Comparison of ENCODE assay signal across 10 cellular contexts in genomic region chr14:21107360-21107781, GRCh38. TPM values are rescaled to one million over a fixed set of nuclear protein-coding genes. Genes with fewer than 3 reads are reported as not detected.
DNase-seq lines count a peak whose midpoint lies in the region; ATAC-seq, FAIRE-seq and TF ChIP-seq lines count a peak whose summit lies in the region.
"Had no signal": no experiment of that assay in that cellular context is flagged by ENCODE, and none has a peak within 500 bp of the region (broad histone marks: within the 10 kb centered on the region; RNA-seq: fewer than 3 reads in every experiment).

No MANE protein-coding gene starts in this region.

- peak; percentile 81 for FAIRE-seq in K562 (lab: Jason Lieb, UNC)

- H3K4me1 ChIP-seq in HUES64 (ENCODE audit: insufficient read depth, low read length) (peaks cover 36% of the 10 kb centered on the region), K562 (replicated peaks in 1 of 2; ENCODE audit: control insufficient read depth in 2 of 2, insufficient read depth in 2 of 2, low read length in 2 of 2) (peaks cover 36 to 50% of the 10 kb centered on the region in 2 experiments), stomach smooth muscle (ENCODE audit: control insufficient read depth, insufficient read depth, low read length) (peaks cover 28% of the 10 kb centered on the region)

- H3K4me3 ChIP-seq in HUES64 (ENCODE audit: low read length) (no peak overlapping the region), K562 (no peak overlapping the region), stomach smooth muscle (ENCODE audit: low read length in 2 of 2) (no peak overlapping the region)

- intact Hi-C loops in K562 (cut with micrococcal nuclease), result loop anchor here (2.0 kb wide), 1 partner anchor 27 kb away; no protein-coding TSS in a partner anchor

- H3K9me3 ChIP-seq in HUES64 (ENCODE audit: insufficient read depth, low read depth, low read length), result no peaks in the 10 kb centered on the region
- H3K9me3 ChIP-seq in K562 (replicated peaks; ENCODE audit: control insufficient read depth, insufficient read depth, low read depth, low read length), result no peaks in the 10 kb centered on the region
- no peaks in the 10 kb centered on the region for H3K9me3 ChIP-seq in stomach smooth muscle (ENCODE audit: control insufficient read depth in 2 of 2, low read length in 2 of 2)

- H3K4me2 ChIP-seq in K562 (ENCODE audit: insufficient read depth, low read length), result peak overlapping the region; percentile 49

- H2AFZ ChIP-seq in K562 (ENCODE audit: low read depth, low read length), result peak overlapping the region; percentile 95

- peak; percentile 39 for ATAC-seq in K562

- WGBS in HUES64, result 90% methylated on average over 3 of the region's 3 CpGs
- WGBS in K562 (ENCODE audit: insufficient coverage, low coverage, missing lambda C conversion rate), result 6% methylated on average over 3 of the region's 3 CpGs

- peak; percentile 48; the same call in 1 of the 2 replicates for TF ChIP-seq EP300 in K562 (IDR thresholded peaks at IDR 0.05; ENCODE audit: low read length)

- TF ChIP-seq CTCF in K562 (IDR thresholded peaks at IDR 0.05 in 2 of 3, conservative IDR thresholded peaks at IDR 0.05 in 1 of 3; ENCODE audit: insufficient read depth in 2 of 3, low read depth in 1 of 3, low read length in 3 of 3) (no peak), GM13977 (IDR thresholded peaks at IDR 0.05; ENCODE audit: extremely low read depth, insufficient read depth, missing control alignments) (no peak)

- H3K9ac ChIP-seq in HUES64 (ENCODE audit: low read depth, low read length) (no peak overlapping the region), K562 (ENCODE audit: insufficient read depth in 1 of 2, low read depth in 2 of 2, low read length in 2 of 2) (peak overlapping the region; percentile 29 to 87), stomach smooth muscle (ENCODE audit: low read length in 2 of 2) (no peak overlapping the region)

- H3K79me2 ChIP-seq in K562 (ENCODE audit: control insufficient read depth, insufficient read depth, low read length), result 0 out of 3 replicates have a peak, but pooled peaks cover 6% of the 10 kb centered on the region

- H3K9me1 ChIP-seq in K562 (ENCODE audit: control insufficient read depth, insufficient read depth, low read length), result no peaks in the 10 kb centered on the region

- H3K27me3 ChIP-seq in HUES64 (ENCODE audit: insufficient read depth, low read length) (no peaks in the 10 kb centered on the region), K562 (ENCODE audit: control insufficient read depth in 2 of 2, insufficient read depth in 2 of 2, low read length in 2 of 2) (no peaks in the 10 kb centered on the region), layer of hippocampus (ENCODE audit: control insufficient read depth, insufficient read depth, low read length) (no peaks in the 10 kb centered on the region), stomach smooth muscle (ENCODE audit: control insufficient read depth in 1 of 2, insufficient read depth in 2 of 2, low read length in 2 of 2) (no peaks in the 10 kb centered on the region)

- in situ Hi-C loops in K562 (cut with MboI), result no loop called here
- in situ Hi-C loops in GM13977 (cut with MboI; ENCODE audit: low pct_unique_long_range_greater_than_20kb, low sequenced_read_pairs, unreplicated experiment), result no loop called here

- no peaks in the 10 kb centered on the region for H4K20me1 ChIP-seq in K562 (replicated peaks; ENCODE audit: control insufficient read depth, insufficient read depth, low read length)

- H3K36me3 ChIP-seq in HUES64 (ENCODE audit: insufficient read depth, low read length), result no peaks in the 10 kb centered on the region
- H3K36me3 ChIP-seq in K562 (ENCODE audit: control insufficient read depth, insufficient read depth, low read length), result no peaks in the 10 kb centered on the region
- H3K36me3 ChIP-seq in stomach smooth muscle (ENCODE audit: control insufficient read depth in 2 of 2, insufficient read depth in 2 of 2, low read length in 2 of 2), result no peaks in the 10 kb centered on the region
- H3K36me3 ChIP-seq: WERI-Rb-1 had no signal

- POLR2A ChIA-PET in K562 (lab: Yijun Ruan, JAX), result interaction anchor here (0.6 kb wide), 1 partner anchor 44 kb away, joined by 3 read pairs; no protein-coding TSS in a partner anchor

- CTCF ChIA-PET in K562 (lab: Yijun Ruan, JAX; ENCODE audit: low intra/inter-chr PET ratio), result interaction anchor here (0.7 to 5.3 kb wide), 5 partner anchors 10 to 249 kb away, joined by 3 to 54 read pairs (median 4); partner anchors contain the start of gene ARHGEF40

- H3K27ac ChIP-seq in HUES64 (ENCODE audit: low read depth, low read length) (peak overlapping the region; percentile 15; the same call in 1 of the 2 replicates), K562 (ENCODE audit: extremely low read depth, low read depth, low read length) (peak overlapping the region; percentile 72), layer of hippocampus (ENCODE audit: low read depth, low read length) (peak overlapping the region; percentile 53), stomach smooth muscle (ENCODE audit: low read length) (peak overlapping the region; percentile 53), substantia nigra (ENCODE audit: low read depth, low read length, poor library complexity, severe bottlenecking) (no peak overlapping the region)

- no peak for TF ChIP-seq RAD21 in K562 (CRISPR knock-in tag; conservative IDR thresholded peaks at IDR 0.05 in 1 of 2, IDR thresholded peaks at IDR 0.05 in 1 of 2)

- BruUV-seq in K562 (replicated peaks; lab: Mats Ljungman, UMichigan), result no TSS peak

- peak; percentile 25 to 87 (median 52) for DNase-seq in K562 (ENCODE audit: extremely low read depth in 1 of 4, low spot score in 3 of 4)
- no peak for DNase-seq in cerebellar cortex (ENCODE audit: low spot score)
- DNase-seq in substantia nigra (lab: John Stamatoyannopoulos, UW), result no peak
- no peak for DNase-seq in activated CD4-positive, alpha-beta T cell treated with anti-CD3 and anti-CD28 coated beads, Interleukin-2, amount 50 U/mL, for 1 hour
- DNase-seq in GM13977 (ENCODE audit: low spot score), result no peak

- no peak for TF ChIP-seq POLR2A in K562 (conservative IDR thresholded peaks at IDR 0.05)

RNA-seq across cellular contexts. Expression of gene TMEM253, which starts 6.5 kb away (rescaled TPM):
- polyA plus RNA-seq in HUES64 (2013, experiment 1 of 2), result 1.5 TPM
- polyA plus RNA-seq in HUES64 (2013, experiment 2 of 2), result 0.63 TPM
- total RNA-seq in K562 (2011; cell fraction: chromatin; rRNA removed; ENCODE audit: low replicate concordance), result 0.25 TPM in 1 of 2 replicates, not detected in the other
- total RNA-seq in K562 (2011; cell fraction: nucleolus; rRNA removed), result 0.33 TPM in 1 of 2 replicates, not detected in the other
- total RNA-seq in K562 (2011; cell fraction: nucleoplasm; rRNA removed), result 0.29 TPM in 1 of 2 replicates, not detected in the other
- total RNA-seq in K562 (2014; rRNA removed), result 0.24 and 0.27 TPM in 2 replicates
- 0.11 and 0.13 TPM in 2 replicates for total RNA-seq in K562 (2014; rRNA removed; fragmentation: Illumina TruSeq; extraction: Trizol)
- total RNA-seq in K562 (2015; rRNA removed; fragmentation: Illumina TruSeq; extraction: Trizol), result not detected in 2 replicates
- total RNA-seq in K562 (2021), result 0.18 and 0.20 TPM in 2 replicates
- polyA plus RNA-seq in K562 (2011; rRNA removed), result 0.07 TPM in 1 of 2 replicates, not detected in the other
- polyA plus RNA-seq in K562 (2011; cell fraction: cytosol; rRNA removed), result 0.13 TPM in 1 of 2 replicates, not detected in the other
- polyA plus RNA-seq in K562 (2011; cell fraction: nucleus; rRNA removed), result 0.13 and 0.46 TPM in 2 replicates
- polyA plus RNA-seq in K562 (2012), result 0.18 and 0.29 TPM in 2 replicates
- polyA plus RNA-seq in K562 (2014; fragmentation: Illumina TruSeq; extraction: Trizol), result 0.21 and 0.45 TPM in 2 replicates
- under 1 TPM; 0.25 to 0.61 TPM for polyA plus RNA-seq in K562 (2014; fragmentation: Nextera tagmentation; extraction: Ambion mirVana)
- polyA plus RNA-seq in K562 (2014; rRNA removed), result 0.23 TPM in 1 of 2 replicates, not detected in the other
- 0.15 TPM in 1 of 2 replicates, not detected in the other for polyA minus RNA-seq in K562 (2011; rRNA and poly(A)+ RNA removed)
- polyA minus RNA-seq in K562 (2011; cell fraction: cytosol; rRNA and poly(A)+ RNA removed), result not detected in 2 replicates
- polyA minus RNA-seq in K562 (2011; cell fraction: nucleus; rRNA and poly(A)+ RNA removed), result 0.22 and 0.27 TPM in 2 replicates
- total RNA-seq: dermis microvascular lymphatic vessel endothelial cell had no signal

RNA-seq across cellular contexts. Expression of gene ZNF219, which starts 8.9 kb away (rescaled TPM):
- 83.6 TPM for polyA plus RNA-seq in HUES64 (2013, experiment 1 of 2)
- polyA plus RNA-seq in HUES64 (2013, experiment 2 of 2), result 87.7 TPM
- 10.9 and 15.3 TPM in 2 replicates for total RNA-seq in K562 (2011; cell fraction: chromatin; rRNA removed; ENCODE audit: low replicate concordance)
- total RNA-seq in K562 (2011; cell fraction: nucleolus; rRNA removed), result 9.5 TPM in 2 replicates
- 10.8 and 13.2 TPM in 2 replicates for total RNA-seq in K562 (2011; cell fraction: nucleoplasm; rRNA removed)
- total RNA-seq in K562 (2014; rRNA removed), result 3.7 and 6.4 TPM in 2 replicates
- 2.2 and 2.6 TPM in 2 replicates for total RNA-seq in K562 (2014; rRNA removed; fragmentation: Illumina TruSeq; extraction: Trizol)
- 4.1 and 4.3 TPM in 2 replicates for total RNA-seq in K562 (2015; rRNA removed; fragmentation: Illumina TruSeq; extraction: Trizol)
- 9.3 and 10.6 TPM in 2 replicates for total RNA-seq in K562 (2021)
- polyA plus RNA-seq in K562 (2011; rRNA removed), result 1.9 and 2.8 TPM in 2 replicates
- polyA plus RNA-seq in K562 (2011; cell fraction: cytosol; rRNA removed), result 2.7 and 15.0 TPM in 2 replicates
- polyA plus RNA-seq in K562 (2011; cell fraction: nucleus; rRNA removed), result 12.7 and 34.2 TPM in 2 replicates
- polyA plus RNA-seq in K562 (2012), result 5.6 and 6.2 TPM in 2 replicates
- polyA plus RNA-seq in K562 (2014; fragmentation: Illumina TruSeq; extraction: Trizol), result 2.6 and 3.1 TPM in 2 replicates
- under 1 TPM; 0.29 to 0.53 TPM for polyA plus RNA-seq in K562 (2014; fragmentation: Nextera tagmentation; extraction: Ambion mirVana)
- polyA plus RNA-seq in K562 (2014; rRNA removed), result 7.7 and 7.8 TPM in 2 replicates
- polyA minus RNA-seq in K562 (2011; rRNA and poly(A)+ RNA removed), result 2.0 and 3.0 TPM in 2 replicates
- 2.1 and 3.3 TPM in 2 replicates for polyA minus RNA-seq in K562 (2011; cell fraction: cytosol; rRNA and poly(A)+ RNA removed)
- polyA minus RNA-seq in K562 (2011; cell fraction: nucleus; rRNA and poly(A)+ RNA removed), result 5.0 and 9.7 TPM in 2 replicates

RNA-seq across cellular contexts. Expression of gene ARHGEF40, which starts 37.3 kb away (rescaled TPM):
- polyA plus RNA-seq in HUES64 (2013, experiment 1 of 2), result 43.1 TPM
- polyA plus RNA-seq in HUES64 (2013, experiment 2 of 2), result 44.1 TPM
- total RNA-seq in K562 (2011; cell fraction: chromatin; rRNA removed; ENCODE audit: low replicate concordance), result 6.3 and 19.5 TPM in 2 replicates
- 8.9 and 9.8 TPM in 2 replicates for total RNA-seq in K562 (2011; cell fraction: nucleolus; rRNA removed)
- 7.5 and 9.5 TPM in 2 replicates for total RNA-seq in K562 (2011; cell fraction: nucleoplasm; rRNA removed)
- total RNA-seq in K562 (2014; rRNA removed) (3.9 and 4.0 TPM in 2 replicates), K562 (2014; rRNA removed; fragmentation: Illumina TruSeq; extraction: Trizol) (2.3 and 2.9 TPM in 2 replicates), K562 (2015; rRNA removed; fragmentation: Illumina TruSeq; extraction: Trizol) (3.3 and 3.7 TPM in 2 replicates), K562 (2021) (4.6 and 6.3 TPM in 2 replicates)
- polyA plus RNA-seq in K562 (2011; rRNA removed) (3.8 and 4.0 TPM in 2 replicates), K562 (2014; fragmentation: Illumina TruSeq; extraction: Trizol) (4.6 and 5.0 TPM in 2 replicates), K562 (2014; fragmentation: Nextera tagmentation; extraction: Ambion mirVana) (under 1 TPM; 0.42 to 0.55 TPM), K562 (2014; rRNA removed) (4.6 and 4.7 TPM in 2 replicates)
- polyA plus RNA-seq in K562 (2011; cell fraction: cytosol; rRNA removed), result 5.6 and 9.9 TPM in 2 replicates
- 18.5 and 28.6 TPM in 2 replicates for polyA plus RNA-seq in K562 (2011; cell fraction: nucleus; rRNA removed)
- polyA plus RNA-seq in K562 (2012), result 3.6 and 7.8 TPM in 2 replicates
- polyA minus RNA-seq in K562 (2011; rRNA and poly(A)+ RNA removed), result 2.2 and 3.0 TPM in 2 replicates
- polyA minus RNA-seq in K562 (2011; cell fraction: cytosol; rRNA and poly(A)+ RNA removed), result 1.8 and 2.2 TPM in 2 replicates
- polyA minus RNA-seq in K562 (2011; cell fraction: nucleus; rRNA and poly(A)+ RNA removed), result 3.9 and 4.0 TPM in 2 replicates

RNA-seq across cellular contexts. Expression of gene OR5AU1, which starts 48.5 kb away (rescaled TPM):
- polyA plus RNA-seq in HUES64 (2013, experiment 1 of 2), result not detected
- polyA plus RNA-seq in HUES64 (2013, experiment 2 of 2), result not detected
- total RNA-seq in K562 (2011; cell fraction: chromatin; rRNA removed; ENCODE audit: low replicate concordance), result not detected in 2 replicates
- not detected in 2 replicates for total RNA-seq in K562 (2011; cell fraction: nucleolus; rRNA removed)
- total RNA-seq in K562 (2011; cell fraction: nucleoplasm; rRNA removed), result not detected in 2 replicates
- not detected in 2 replicates for total RNA-seq in K562 (2014; rRNA removed)
- not detected in 2 replicates for total RNA-seq in K562 (2014; rRNA removed; fragmentation: Illumina TruSeq; extraction: Trizol)
- not detected in 2 replicates for total RNA-seq in K562 (2015; rRNA removed; fragmentation: Illumina TruSeq; extraction: Trizol)
- not detected in 2 replicates for total RNA-seq in K562 (2021)
- polyA plus RNA-seq in K562 (2011; rRNA removed), result not detected in 2 replicates
- polyA plus RNA-seq in K562 (2011; cell fraction: cytosol; rRNA removed), result not detected in 2 replicates
- polyA plus RNA-seq in K562 (2011; cell fraction: nucleus; rRNA removed), result not detected in 2 replicates
- not detected in 2 replicates for polyA plus RNA-seq in K562 (2012)
- polyA plus RNA-seq in K562 (2014; fragmentation: Illumina TruSeq; extraction: Trizol), result not detected in 2 replicates
- not detected for polyA plus RNA-seq in K562 (2014; fragmentation: Nextera tagmentation; extraction: Ambion mirVana)
- not detected in 2 replicates for polyA plus RNA-seq in K562 (2014; rRNA removed)
- polyA minus RNA-seq in K562 (2011; rRNA and poly(A)+ RNA removed), result 0.06 TPM in 1 of 2 replicates, not detected in the other
- polyA minus RNA-seq in K562 (2011; cell fraction: cytosol; rRNA and poly(A)+ RNA removed), result not detected in 2 replicates
- not detected in 2 replicates for polyA minus RNA-seq in K562 (2011; cell fraction: nucleus; rRNA and poly(A)+ RNA removed)
- total RNA-seq: dermis microvascular lymphatic vessel endothelial cell had no signal

RNA-seq across cellular contexts. Expression of gene RNASE8, which starts 49.7 kb away (rescaled TPM):
- polyA plus RNA-seq in HUES64 (2013, experiment 1 of 2), result not detected
- polyA plus RNA-seq in HUES64 (2013, experiment 2 of 2), result not detected
- not detected in 2 replicates for total RNA-seq in K562 (2011; cell fraction: chromatin; rRNA removed; ENCODE audit: low replicate concordance)
- total RNA-seq in K562 (2011; cell fraction: nucleolus; rRNA removed), result not detected in 2 replicates
- total RNA-seq in K562 (2011; cell fraction: nucleoplasm; rRNA removed), result not detected in 2 replicates
- not detected in 2 replicates for total RNA-seq in K562 (2014; rRNA removed)
- not detected in 2 replicates for total RNA-seq in K562 (2014; rRNA removed; fragmentation: Illumina TruSeq; extraction: Trizol)
- total RNA-seq in K562 (2015; rRNA removed; fragmentation: Illumina TruSeq; extraction: Trizol), result not detected in 2 replicates
- not detected in 2 replicates for total RNA-seq in K562 (2021)
- not detected in 2 replicates for polyA plus RNA-seq in K562 (2011; rRNA removed)
- polyA plus RNA-seq in K562 (2011; cell fraction: cytosol; rRNA removed), result not detected in 2 replicates
- polyA plus RNA-seq in K562 (2011; cell fraction: nucleus; rRNA removed), result not detected in 2 replicates
- polyA plus RNA-seq in K562 (2012), result not detected in 2 replicates
- polyA plus RNA-seq in K562 (2014; fragmentation: Illumina TruSeq; extraction: Trizol), result not detected in 2 replicates
- not detected for polyA plus RNA-seq in K562 (2014; fragmentation: Nextera tagmentation; extraction: Ambion mirVana)
- polyA plus RNA-seq in K562 (2014; rRNA removed), result not detected in 2 replicates
- not detected in 2 replicates for polyA minus RNA-seq in K562 (2011; rRNA and poly(A)+ RNA removed)
- polyA minus RNA-seq in K562 (2011; cell fraction: cytosol; rRNA and poly(A)+ RNA removed), result not detected in 2 replicates
- not detected in 2 replicates for polyA minus RNA-seq in K562 (2011; cell fraction: nucleus; rRNA and poly(A)+ RNA removed)
- total RNA-seq: dermis microvascular lymphatic vessel endothelial cell had no signal

Comparison
In these comparisons a context has a peak if more than half of its experiments do, and no peak if none do; other contexts are left out.
1. H3K9ac ChIP-seq: peak in K562 (2 of 2); none in HUES64 (single experiment) and stomach smooth muscle (0 of 2).
2. DNase-seq: peak in K562 (4 of 4); none in cerebellar cortex (single experiment), substantia nigra (0 of 49), activated CD4-positive, alpha-beta T cell treated with anti-CD3 and anti-CD28 coated beads, Interleukin-2, amount 50 U/mL, for 1 hour (single experiment) and GM13977 (single experiment).